ENCODE assay signal across 30 cellular contexts in genomic region chr5:16192311-16192710, GRCh38. TPM values are rescaled to one million over a fixed set of nuclear protein-coding genes. Genes with fewer than 3 reads are reported as not detected.
"Had no signal": no experiment of that assay in that cellular context is flagged by ENCODE, and none has a peak within 500 bp of the region (broad histone marks: within the 10 kb centered on the region; RNA-seq: fewer than 3 reads in every experiment).

No MANE protein-coding gene starts in this region.

- H3K4me1 Mint-ChIP-seq: activated B cell treated with CpG ODN at 0.5 μM for 24 hours; activated CD4-positive, alpha-beta T cell treated with anti-CD3 and anti-CD28 coated beads for 36 hours; activated naive CD8-positive, alpha-beta T cell treated with anti-CD3 and anti-CD28 coated beads for 36 hours; central memory CD8-positive, alpha-beta T cell; immature natural killer cell; stimulated activated naive CD8-positive, alpha-beta T cell treated with anti-CD3 and anti-CD28 coated beads, Interleukin-15, amount 100 ng/mL, for 72 hours had no signal

- DNase-seq: activated B cell treated with CpG ODN at 0.5 μM for 24 hours; activated CD4-positive, alpha-beta T cell treated with anti-CD3 and anti-CD28 coated beads for 36 hours; activated CD4-positive, alpha-beta T cell treated with anti-CD3 and anti-CD28 coated beads, Interleukin-2, amount 50 U/mL, for 4 hours; activated CD8-positive, alpha-beta memory T cell treated with anti-CD3 and anti-CD28 coated beads for 24 hours; activated CD8-positive, alpha-beta memory T cell treated with anti-CD3 and anti-CD28 coated beads, Interleukin-2, amount 50 U/mL, for 48 hours; activated naive CD4-positive, alpha-beta T cell; activated naive CD8-positive, alpha-beta T cell treated with anti-CD3 and anti-CD28 coated beads for 36 hours; activated T-cell treated with anti-CD3 and anti-CD28 coated beads, Interleukin-2, amount 50 U/mL, for 4 hours; effector memory CD8-positive, alpha-beta T cell; glutamatergic neuron; immature natural killer cell; lower lobe of right lung; mesendoderm; mucosa of descending colon; nucleus accumbens; right cardiac atrium; stimulated activated CD4-positive, alpha-beta T cell treated with anti-CD3 and anti-CD28 coated beads, Interleukin-1b, Interleukin-23, amount 100 ng/mL, for 48 hours; stimulated activated naive CD8-positive, alpha-beta T cell treated with anti-CD3 and anti-CD28 coated beads, Interleukin-15, amount 100 ng/mL, for 72 hours; tibial artery had no signal

- H3K36me3 ChIP-seq: breast epithelium, lower lobe of right lung, tibial artery had no signal

- H3K79me2 ChIP-seq: hepatocyte, parathyroid adenoma had no signal

- H3K4me1 ChIP-seq: breast epithelium, lower lobe of right lung, parathyroid adenoma, tibial artery had no signal

- H3K27ac Mint-ChIP-seq: activated B cell treated with CpG ODN at 0.5 μM for 24 hours; activated CD4-positive, alpha-beta T cell treated with anti-CD3 and anti-CD28 coated beads for 36 hours; activated naive CD8-positive, alpha-beta T cell treated with anti-CD3 and anti-CD28 coated beads for 36 hours; activated T-helper 2 cell treated with anti-CD3 and anti-CD28 coated beads, Interferon-gamma antibody, Interleukin-2, Interleukin-4, amounts not matched to agents 10 μg/mL and 5 μg/mL and 100 μg/mL, durations not matched to agents 14 hours and 24 hours and 36 hours; effector memory CD8-positive, alpha-beta T cell; immature natural killer cell; stimulated activated naive CD8-positive, alpha-beta T cell treated with anti-CD3 and anti-CD28 coated beads, Interleukin-15, amount 100 ng/mL, for 72 hours had no signal

- H3K27me3 ChIP-seq: breast epithelium, hepatocyte, tibial artery had no signal

- H3K36me3 Mint-ChIP-seq: activated naive CD8-positive, alpha-beta T cell treated with anti-CD3 and anti-CD28 coated beads for 36 hours had no signal

- H3K9me3 ChIP-seq: lower lobe of right lung, mucosa of descending colon, tibial artery had no signal

- H3K4me2 ChIP-seq: hepatocyte had no signal

- H2AFZ ChIP-seq: hepatocyte, parathyroid adenoma had no signal

- H3K9ac ChIP-seq: parathyroid adenoma had no signal

- H3K4me3 Mint-ChIP-seq: activated B cell treated with CpG ODN at 0.5 μM for 24 hours; activated CD4-positive, alpha-beta T cell treated with anti-CD3 and anti-CD28 coated beads for 36 hours; activated naive CD8-positive, alpha-beta T cell treated with anti-CD3 and anti-CD28 coated beads for 36 hours; activated T-cell treated with anti-CD3 and anti-CD28 coated beads, Interleukin-2, amount 50 U/mL, for 4 hours; central memory CD8-positive, alpha-beta T cell; effector memory CD8-positive, alpha-beta T cell; immature natural killer cell; stimulated activated naive CD8-positive, alpha-beta T cell treated with anti-CD3 and anti-CD28 coated beads, Interleukin-15, amount 100 ng/mL, for 72 hours had no signal

- H3K27ac ChIP-seq: breast epithelium, hepatocyte, lower lobe of right lung, parathyroid adenoma, tibial artery had no signal

- H3K9me3 Mint-ChIP-seq: activated T-helper 2 cell treated with anti-CD3 and anti-CD28 coated beads, Interferon-gamma antibody, Interleukin-2, Interleukin-4, amounts not matched to agents 10 μg/mL and 5 μg/mL and 100 μg/mL, durations not matched to agents 14 hours and 24 hours and 36 hours had no signal

- H3K27me3 Mint-ChIP-seq: activated B cell treated with CpG ODN at 0.5 μM for 24 hours; activated CD4-positive, alpha-beta T cell treated with anti-CD3 and anti-CD28 coated beads for 36 hours; central memory CD8-positive, alpha-beta T cell; effector memory CD8-positive, alpha-beta T cell; stimulated activated naive CD8-positive, alpha-beta T cell treated with anti-CD3 and anti-CD28 coated beads, Interleukin-15, amount 100 ng/mL, for 72 hours had no signal

- H3K4me3 ChIP-seq: breast epithelium, hepatocyte, lower lobe of right lung, mucosa of descending colon, tibial artery had no signal

RNA-seq across cellular contexts. Expression of gene MARCHF11, which starts 12.7 kb away (rescaled TPM):
- total RNA-seq: activated B cell treated with CpG ODN at 0.5 μM for 24 hours; activated CD4-positive, alpha-beta T cell treated with anti-CD3 and anti-CD28 coated beads for 36 hours; activated naive CD8-positive, alpha-beta T cell treated with anti-CD3 and anti-CD28 coated beads for 36 hours; activated T-cell treated with anti-CD3 and anti-CD28 coated beads, Interleukin-2, amount 50 U/mL, for 4 hours; activated T-helper 2 cell treated with anti-CD3 and anti-CD28 coated beads, Interferon-gamma antibody, Interleukin-2, Interleukin-4, amounts not matched to agents 10 μg/mL and 5 μg/mL and 100 μg/mL, durations not matched to agents 14 hours and 24 hours and 36 hours; breast epithelium; dermis microvascular lymphatic vessel endothelial cell; endothelial cell of umbilical vein; esophagus mucosa; hepatocyte; kidney epithelial cell; left lobe of liver; lower lobe of right lung; mucosa of descending colon; pulmonary artery endothelial cell had no signal
- polyA plus RNA-seq: endothelial cell of umbilical vein, hepatocyte, immature natural killer cell had no signal
